ENCODE assay signal across 31 cellular contexts in genomic region chr4:3805731-3806130, GRCh38. TPM values are rescaled to one million over a fixed set of nuclear protein-coding genes. Genes with fewer than 3 reads are reported as not detected.
"Had no signal": no experiment of that assay in that cellular context is flagged by ENCODE, and none has a peak within 500 bp of the region (broad histone marks: within the 10 kb centered on the region; RNA-seq: fewer than 3 reads in every experiment).

No MANE protein-coding gene starts in this region.

- H3K27me3 ChIP-seq: body of pancreas, colonic mucosa had no signal

- DNase-seq: activated B cell treated with CpG ODN at 0.5 μM for 24 hours; activated CD4-positive, alpha-beta T cell treated with anti-CD3 and anti-CD28 coated beads for 48 hours; activated CD4-positive, alpha-beta T cell treated with anti-CD3 and anti-CD28 coated beads, Interleukin-2, amount 50 U/mL, for 1 hour; activated CD4-positive, alpha-beta T cell treated with anti-CD3 and anti-CD28 coated beads, Interleukin-2, amount 50 U/mL, for 48 hours; activated CD8-positive, alpha-beta memory T cell treated with anti-CD3 and anti-CD28 coated beads for 24 hours; activated CD8-positive, alpha-beta T cell treated with anti-CD3 and anti-CD28 coated beads for 36 hours; activated effector memory CD4-positive, alpha-beta T cell treated with Interleukin-2 at 50 U/mL for 16 hours; activated gamma-delta T cell treated with Interleukin-2 at 50 U/mL for 16 hours; activated naive CD4-positive, alpha-beta T cell treated with anti-CD3 and anti-CD28 coated beads, Interleukin-2, amount 50 U/mL, for 16 hours; activated naive CD4-positive, alpha-beta T cell treated with Interleukin-2 at 50 U/mL for 16 hours; activated T-cell treated with anti-CD3 and anti-CD28 coated beads, Interleukin-2, amount 50 U/mL, for 4 hours; amniotic stem cell; anterior cingulate cortex; body of pancreas; caudate nucleus; colonic mucosa; effector CD8-positive, alpha-beta T cell; esophagus squamous epithelium; foreskin melanocyte; T-helper 1 cell; T-helper 17 cell; T1000; WERI-Rb-1 had no signal

- H3K4me3 ChIP-seq: body of pancreas, colonic mucosa, esophagus squamous epithelium, gastroesophageal sphincter had no signal

- H3K4me3 Mint-ChIP-seq: activated B cell treated with CpG ODN at 0.5 μM for 24 hours; activated CD8-positive, alpha-beta T cell treated with anti-CD3 and anti-CD28 coated beads for 36 hours; activated naive CD8-positive, alpha-beta T cell; activated T-cell treated with anti-CD3 and anti-CD28 coated beads, Interleukin-2, amount 50 U/mL, for 4 hours; activated T-helper 17 cell treated with anti-CD3 and anti-CD28 coated beads, Interleukin-2, amount 50 U/mL, for 72 hours; T-helper 17 cell; T-helper 2 cell treated with Interferon-gamma antibody and Interleukin-4, amounts not matched to agents 5 μg/mL and 100 μg/mL, for 36 hours had no signal

- H3K9me3 ChIP-seq: body of pancreas, colonic mucosa, esophagus squamous epithelium, gastroesophageal sphincter had no signal

- H3K27ac Mint-ChIP-seq: activated B cell treated with CpG ODN at 0.5 μM for 24 hours; activated CD8-positive, alpha-beta T cell treated with anti-CD3 and anti-CD28 coated beads for 36 hours; activated naive CD8-positive, alpha-beta T cell; activated T-helper 17 cell treated with anti-CD3 and anti-CD28 coated beads, Interleukin-2, amount 50 U/mL, for 72 hours; T-helper 17 cell; T-helper 2 cell treated with Interferon-gamma antibody and Interleukin-4, amounts not matched to agents 5 μg/mL and 100 μg/mL, for 36 hours had no signal

- H3K36me3 Mint-ChIP-seq: activated naive CD8-positive, alpha-beta T cell had no signal

- H3K36me3 ChIP-seq: colonic mucosa, esophagus squamous epithelium, gastroesophageal sphincter, WERI-Rb-1 had no signal

- H3K27ac ChIP-seq: body of pancreas, colonic mucosa, epithelial cell of prostate, esophagus squamous epithelium, gastroesophageal sphincter, WERI-Rb-1 had no signal

- ATAC-seq: activated CD4-positive, CD25-positive, alpha-beta regulatory T cell treated with anti-CD3 and anti-CD28 coated beads, Interleukin-2, amount 50 U/mL, for 24 hours; activated CD8-positive, alpha-beta T cell treated with anti-CD3 and anti-CD28 coated beads for 36 hours; activated T-cell treated with anti-CD3 and anti-CD28 coated beads, Interleukin-2, amount 50 U/mL, for 4 hours; activated T-helper 17 cell treated with anti-CD3 and anti-CD28 coated beads, Interleukin-2, amount 50 U/mL, for 72 hours; body of pancreas; gastroesophageal sphincter; T-helper 17 cell had no signal

- FAIRE-seq: endometrium, endothelial cell of umbilical vein had no signal

- H3K4me1 ChIP-seq: body of pancreas, colonic mucosa, esophagus squamous epithelium, gastroesophageal sphincter had no signal

- H3K9me3 Mint-ChIP-seq: activated B cell treated with CpG ODN at 0.5 μM for 24 hours; activated CD8-positive, alpha-beta T cell treated with anti-CD3 and anti-CD28 coated beads for 36 hours; activated T-cell treated with anti-CD3 and anti-CD28 coated beads, Interleukin-2, amount 50 U/mL, for 4 hours; activated T-helper 17 cell treated with anti-CD3 and anti-CD28 coated beads, Interleukin-2, amount 50 U/mL, for 72 hours; T-helper 2 cell treated with Interferon-gamma antibody and Interleukin-4, amounts not matched to agents 5 μg/mL and 100 μg/mL, for 36 hours had no signal

- H3K4me1 Mint-ChIP-seq: activated B cell treated with CpG ODN at 0.5 μM for 24 hours; activated T-helper 17 cell treated with anti-CD3 and anti-CD28 coated beads, Interleukin-2, amount 50 U/mL, for 72 hours had no signal

RNA-seq across cellular contexts. Expression of gene ADRA2C, which starts 39.5 kb away (rescaled TPM):
- total RNA-seq: activated B cell treated with CpG ODN at 0.5 μM for 24 hours; activated T-cell treated with anti-CD3 and anti-CD28 coated beads, Interleukin-2, amount 50 U/mL, for 4 hours; activated T-helper 17 cell treated with anti-CD3 and anti-CD28 coated beads, Interleukin-2, amount 50 U/mL, for 72 hours; T-helper 17 cell had no signal
